In genomic region chr6:152301806-152302568, GRCh38 we compare ENCODE assay signal across 8 cellular contexts.
DNase-seq lines count a peak whose midpoint lies in the region; ATAC-seq and TF ChIP-seq lines count a peak whose summit lies in the region.

No MANE protein-coding gene starts in this region.

- H3K36me3 ChIP-seq in ectodermal cell (ENCODE audit: control insufficient read depth, insufficient read depth, low read length) (no peaks in the 10 kb centered on the region), lower lobe of right lung (peaks cover 26% of the 10 kb centered on the region)

- WGBS in ectodermal cell, 2 experiments = 0 to 1% methylated on average over 42 of the region's 42 CpGs

- H3K9me3 ChIP-seq in ectodermal cell (ENCODE audit: control insufficient read depth, low read length) (no peaks in the 10 kb centered on the region), lower lobe of right lung (no peaks in the 10 kb centered on the region)

- H3K36me3 Mint-ChIP-seq in activated CD4-positive, alpha-beta memory T cell treated with anti-CD3 and anti-CD28 coated beads, Interleukin-2, amount 10 ng/mL, durations not matched to agents 7 days and 5 days (ENCODE audit: low read depth) = no peaks in the 10 kb centered on the region

- H3K9me3 Mint-ChIP-seq in activated CD4-positive, alpha-beta memory T cell treated with anti-CD3 and anti-CD28 coated beads, Interleukin-2, amount 10 ng/mL, durations not matched to agents 7 days and 5 days = no peaks in the 10 kb centered on the region

- peak overlapping the region; percentile 44 for H3K27ac ChIP-seq in ectodermal cell (ENCODE audit: insufficient read depth, low read depth, low read length, poor library complexity, severe bottlenecking)
- peak overlapping the region; percentile 84 for H3K27ac ChIP-seq in lower lobe of right lung

- DNase-seq in AG20443 (ENCODE audit: low spot score) (peak; percentile 92), NCI-H774 (lab: John Stamatoyannopoulos, UW) (peak; percentile 87), lower lobe of right lung (peak; percentile 89)
- DNase-seq in activated CD4-positive, alpha-beta memory T cell treated with anti-CD3 and anti-CD28 coated beads, Interleukin-2, amount 10 ng/mL, durations not matched to agents 7 days and 5 days = peak; percentile 92
- DNase-seq in stimulated activated CD4-positive, alpha-beta T cell treated with anti-CD3 and anti-CD28 coated beads, TNF-alpha, amount 100 ng/mL, for 1 hour (ENCODE audit: low read depth in 3 of 3, low spot score in 1 of 3) = peak; percentile 66 to 75 (median 73)

- peak overlapping the region; percentile 97 for H3K27ac Mint-ChIP-seq in activated CD4-positive, alpha-beta memory T cell treated with anti-CD3 and anti-CD28 coated beads, Interleukin-2, amount 10 ng/mL, durations not matched to agents 7 days and 5 days

- H3K4me3 ChIP-seq in ectodermal cell (ENCODE audit: insufficient read depth, low read depth, low read length) (peak overlapping the region; percentile 67), lower lobe of right lung (peak overlapping the region; percentile 58)

- H3K4me1 ChIP-seq in ectodermal cell (ENCODE audit: control insufficient read depth, insufficient read depth, low read length) (no peaks in the 10 kb centered on the region), lower lobe of right lung (peaks cover 35% of the 10 kb centered on the region)

- H3K27me3 ChIP-seq in ectodermal cell (ENCODE audit: control insufficient read depth, insufficient read depth, low read length, poor library complexity, severe bottlenecking) (no peaks in the 10 kb centered on the region), lower lobe of right lung (ENCODE audit: low read depth) (no peaks in the 10 kb centered on the region)

- no peaks in the 10 kb centered on the region for H3K27me3 Mint-ChIP-seq in activated CD4-positive, alpha-beta memory T cell treated with anti-CD3 and anti-CD28 coated beads, Interleukin-2, amount 10 ng/mL, durations not matched to agents 7 days and 5 days

- peak overlapping the region; percentile 95 for H3K4me3 Mint-ChIP-seq in activated CD4-positive, alpha-beta memory T cell treated with anti-CD3 and anti-CD28 coated beads, Interleukin-2, amount 10 ng/mL, durations not matched to agents 7 days and 5 days

- POLR2A ChIA-PET in activated CD4-positive, alpha-beta memory T cell treated with anti-CD3 and anti-CD28 coated beads, Interleukin-2, amount 10 ng/mL, durations not matched to agents 7 days and 5 days (lab: Charles Lee) = interaction anchor here (0.8 to 2.2 kb wide), 18 partner anchors 9 to 912 kb away, joined by 3 to 27 read pairs (median 8); partner anchors contain the start of genes FBXO5 and RMND1

- peaks cover 30% of the 10 kb centered on the region for H3K4me1 Mint-ChIP-seq in activated CD4-positive, alpha-beta memory T cell treated with anti-CD3 and anti-CD28 coated beads, Interleukin-2, amount 10 ng/mL, durations not matched to agents 7 days and 5 days

- ATAC-seq in GM19035 (IDR thresholded peaks at IDR 0.05; ENCODE audit: unreplicated experiment) = peak; percentile 91
- ATAC-seq in HG03342 (IDR thresholded peaks at IDR 0.05; ENCODE audit: unreplicated experiment) = peak; percentile 93
- peak; percentile 92 to 97 for ATAC-seq in lower lobe of right lung

- TF ChIP-seq CTCF in lower lobe of right lung (IDR thresholded peaks at IDR 0.05) = peak; percentile 64

- intact Hi-C loops in lower lobe of right lung (cut with DNase I) = no loop called here

- CTCF ChIA-PET in activated CD4-positive, alpha-beta memory T cell treated with anti-CD3 and anti-CD28 coated beads, Interleukin-2, amount 10 ng/mL, durations not matched to agents 7 days and 5 days (lab: Charles Lee) = interaction anchor here (0.8 to 3.9 kb wide), 14 partner anchors 9 to 896 kb away, joined by 3 to 46 read pairs (median 5); no protein-coding TSS in a partner anchor

Comparison
In these comparisons a context has a peak if more than half of its experiments do, and no peak if none do; other contexts are left out.
1. Peak in every context shown above with its lines: DNase-seq, ATAC-seq, H3K4me3 ChIP-seq and H3K27ac ChIP-seq.